Comparison of ENCODE assay signal across 8 cellular contexts in genomic region chr2:74198461-74199274, GRCh38. TPM values are rescaled to one million over a fixed set of nuclear protein-coding genes. Genes with fewer than 3 reads are reported as not detected.
DNase-seq lines count a peak whose midpoint lies in the region; ATAC-seq and TF ChIP-seq lines count a peak whose summit lies in the region.

MTHFD2 (plus strand) TSS chr2:74198615; CDS start chr2:74198642, 27 bp downstream.

- H3K18ac ChIP-seq in IMR-90 (ENCODE audit: low read depth, low read length): peak within 1 kb of the TSS; percentile 62; the same call in 1 of the 2 replicates

- WGBS in IMR-90 (ENCODE audit: extremely low coverage in 2 of 2, insufficient read length in 1 of 2), 2 experiments: 0% methylated on average over 36 of the region's 96 CpGs; no CpG with 5 or more reads in 1 of the 2 experiments

- H3K79me2 ChIP-seq in OCI-LY7 (ENCODE audit: insufficient read depth, low read depth, low read length): peaks cover 47% of the 10 kb centered on the region

- H3K4me1 ChIP-seq in IMR-90 (ENCODE audit: control insufficient read depth, insufficient read depth, low read length) (peaks cover 5% of the 10 kb centered on the region), OCI-LY7 (ENCODE audit: insufficient read depth, low read length, poor library complexity, severe bottlenecking) (peaks cover 49% of the 10 kb centered on the region)

- BruUV-seq in IMR-90 (replicated peaks; lab: Mats Ljungman, UMichigan) (no TSS peak), OCI-LY7 (replicated peaks; lab: Mats Ljungman, UMichigan) (no TSS peak)

- TF ChIP-seq RAD21 in IMR-90 (IDR thresholded peaks at IDR 0.05; ENCODE audit: low read length): peak; percentile 43

- H4K8ac ChIP-seq in IMR-90 (ENCODE audit: low read depth in 2 of 2, low read length in 2 of 2): peak within 1 kb of the TSS; percentile 52 to 87

- H3K27me3 ChIP-seq in IMR-90 (ENCODE audit: control insufficient read depth, insufficient read depth, low read length): no peaks in the 10 kb centered on the region

- intact Hi-C loops in IMR-90 (cut with micrococcal nuclease) (loop anchor here (1.0 kb wide), 1 partner anchor 20 kb away; the partner anchor contains the start of gene MOB1A), OCI-LY7 (cut with micrococcal nuclease; ENCODE audit: unreplicated experiment) (loop anchor here (1.0 kb wide), 3 partner anchors 17 to 51 kb away; partner anchors contain the start of genes BOLA3 and MOB1A)

- peak within 1 kb of the TSS; percentile 86 for H3K4me2 ChIP-seq in IMR-90 (ENCODE audit: low read depth, low read length)
- peak within 1 kb of the TSS; percentile 81 for H3K4me2 ChIP-seq in OCI-LY7 (ENCODE audit: low read length)

- H4K5ac ChIP-seq in IMR-90 (ENCODE audit: low read depth, low read length): peak within 1 kb of the TSS; percentile 32; the same call in 1 of the 2 replicates

- H4K20me1 ChIP-seq in IMR-90 (ENCODE audit: insufficient read depth, low read length): peaks cover 44% of the 10 kb centered on the region
- H4K20me1 ChIP-seq in OCI-LY7 (ENCODE audit: insufficient read depth, low read length): peaks cover 36% of the 10 kb centered on the region

- H2AK9ac ChIP-seq in IMR-90 (replicated peaks; ENCODE audit: low read depth, low read length, poor library complexity): peak within 1 kb of the TSS; percentile 98

- in situ Hi-C loops in IMR-90 (cut with MboI; ENCODE audit: low sequenced_read_pairs): no loop called here

- H2AK5ac ChIP-seq in IMR-90 (ENCODE audit: low read depth, low read length): peak within 1 kb of the TSS; percentile 97

- peak within 1 kb of the TSS; percentile 94 for H4K91ac ChIP-seq in IMR-90 (ENCODE audit: insufficient read depth, low read depth, low read length)

- peaks cover 3 to 35% of the 10 kb centered on the region in 2 experiments; a peak in 3 of 4 replicates for H3K79me1 ChIP-seq in IMR-90 (ENCODE audit: low read depth in 1 of 2, low read length in 2 of 2)

- peak within 1 kb of the TSS; percentile 97 for H2AFZ ChIP-seq in IMR-90 (replicated peaks; ENCODE audit: low read length, poor library complexity)
- H2AFZ ChIP-seq in OCI-LY7 (ENCODE audit: low read length): peak within 1 kb of the TSS; percentile 91

- peak; percentile 99 for TF ChIP-seq POLR2A in IMR-90 (IDR thresholded peaks at IDR 0.05; ENCODE audit: low read depth, low read length)

- H3K56ac ChIP-seq in IMR-90 (ENCODE audit: extremely low read depth, insufficient read depth, low read length): peak within 1 kb of the TSS; percentile 86

- 0 out of 2 replicates have a peak within 1 kb of the TSS, but pooled peaks have one; percentile 32 for H2BK20ac ChIP-seq in IMR-90 (ENCODE audit: low read depth, low read length)

- H3K4ac ChIP-seq in IMR-90 (ENCODE audit: low read depth, low read length): peak within 1 kb of the TSS; percentile 98

- H2BK15ac ChIP-seq in IMR-90 (ENCODE audit: low read depth, low read length): peak within 1 kb of the TSS; percentile 5; the same call in 1 of the 3 replicates

- dilution Hi-C loops in IMR-90 (cut with HindIII; ENCODE audit: low sequenced_read_pairs, unreplicated experiment): no loop called here

- H3K36me3 ChIP-seq in IMR-90 (ENCODE audit: control insufficient read depth, insufficient read depth, low read length): 0 out of 2 replicates have a peak, but pooled peaks cover 1% of the 10 kb centered on the region
- peaks cover 46% of the 10 kb centered on the region for H3K36me3 ChIP-seq in OCI-LY7 (ENCODE audit: insufficient read depth, low read length)

- POLR2A ChIA-PET in IMR-90 (lab: Charles Lee; ENCODE audit: unreplicated experiment): interaction anchor here (0.5 to 0.6 kb wide), 2 partner anchors 20 to 28 kb away, joined by 3 to 4 read pairs; partner anchors contain the start of gene MOB1A
- POLR2A ChIA-PET in OCI-LY7 (lab: Charles Lee): interaction anchor here (0.7 to 7.1 kb wide), 13 partner anchors 9 to 210 kb away, joined by 3 to 118 read pairs (median 6); partner anchors contain the start of gene MOB1A

- CTCF ChIA-PET in IMR-90 (lab: Yijun Ruan, JAX) (no interaction called here), OCI-LY7 (lab: Charles Lee; ENCODE audit: unreplicated experiment) (interaction anchor here (2.8 kb wide), 1 partner anchor 20 kb away, joined by 8 read pairs; the partner anchor contains the start of gene MOB1A)

- TF ChIP-seq CTCF in IMR-90 (conservative IDR thresholded peaks at IDR 0.05; ENCODE audit: low read depth, low read length) (peak; percentile 77), OCI-LY7 (conservative IDR thresholded peaks at IDR 0.05; ENCODE audit: low read length) (peak; percentile 81), epithelial cell of esophagus (IDR thresholded peaks at IDR 0.05; ENCODE audit: insufficient read depth, low read depth, low read length, missing control alignments) (peak; percentile 61)

- H3K4me3 ChIP-seq in IMR-90 (ENCODE audit: insufficient read depth, low read depth, low read length) (peak within 1 kb of the TSS; percentile 80), OCI-LY7 (ENCODE audit: low read depth, low read length, poor library complexity, severe bottlenecking) (peak within 1 kb of the TSS; percentile 84), epithelial cell of esophagus (ENCODE audit: low read length) (peak within 1 kb of the TSS; percentile 82)

- H3K23ac ChIP-seq in IMR-90 (ENCODE audit: low read depth, low read length): peak within 1 kb of the TSS; percentile 87; the same call in 1 of the 2 replicates

- H3K9me2 ChIP-seq in OCI-LY7 (ENCODE audit: insufficient read depth, low read length): no peaks in the 10 kb centered on the region

- ATAC-seq in GM21528 (IDR thresholded peaks at IDR 0.05; ENCODE audit: low FRiP score, unreplicated experiment) (peak; percentile 90), IMR-90 (ENCODE audit: low read depth) (peak; percentile 90)

- H3K9me1 ChIP-seq in IMR-90 (ENCODE audit: insufficient read depth, low read length): peaks cover 13% of the 10 kb centered on the region

- H3K14ac ChIP-seq in IMR-90 (replicated peaks; ENCODE audit: low read depth, low read length): peak within 1 kb of the TSS; percentile 96

- peak within 1 kb of the TSS; percentile 82 for H2BK5ac ChIP-seq in IMR-90 (ENCODE audit: low read depth, low read length, poor library complexity, severe bottlenecking)

- H3K9me3 ChIP-seq in IMR-90 (ENCODE audit: control insufficient read depth, insufficient read depth, low read length) (no peaks in the 10 kb centered on the region), OCI-LY7 (ENCODE audit: low read length) (no peaks in the 10 kb centered on the region)

- H2BK120ac ChIP-seq in IMR-90 (ENCODE audit: low read depth, low read length): peak within 1 kb of the TSS; percentile 71

- peak; percentile 77 for DNase-seq in DMS114 treated with DMSO at 0.1 percent for 48 hours (lab: John Stamatoyannopoulos, UW; ENCODE audit: unreplicated experiment)
- DNase-seq in IMR-90: peak; percentile 97
- peak; percentile 99 for DNase-seq in OCI-LY7 (ENCODE audit: low spot score)
- DNase-seq in activated T-cell treated with anti-CD3 and anti-CD28 coated beads for 1 hour (ENCODE audit: low read depth): peak; percentile 85
- DNase-seq in epithelial cell of esophagus (ENCODE audit: low read depth): peak; percentile 99
- DNase-seq in mucosa of gallbladder (ENCODE audit: low spot score): peak; percentile 93
- DNase-seq in stimulated activated CD8-positive, alpha-beta memory T cell treated with anti-CD3 and anti-CD28 coated beads, Interleukin-4, amount 100 ng/mL, for 4 hours (ENCODE audit: low read depth in 2 of 2, low spot score in 1 of 2): peak; percentile 80 to 86

- H3K27ac ChIP-seq in IMR-90 (ENCODE audit: insufficient read depth, low read length): peak within 1 kb of the TSS; percentile 91
- peak within 1 kb of the TSS; percentile 88 for H3K27ac ChIP-seq in OCI-LY7 (ENCODE audit: low read depth, low read length, poor library complexity, severe bottlenecking)

- peak within 1 kb of the TSS; percentile 95 for H3K9ac ChIP-seq in IMR-90 (ENCODE audit: low read depth, low read length)

TF ChIP-seq in IMR-90, 13 proteins besides CTCF, POLR2A, EP300 and RAD21:
- no peak for TF ChIP-seq MAFK (IDR thresholded peaks at IDR 0.05; ENCODE audit: low read depth, low read length)
- TF ChIP-seq CEBPB (IDR thresholded peaks at IDR 0.05; ENCODE audit: low read depth, low read length): peak; percentile 85
- no peak for TF ChIP-seq RFX5 (IDR thresholded peaks at IDR 0.05; ENCODE audit: low read depth, low read length)
- peak; percentile 59; the same call in 1 of the 2 replicates for TF ChIP-seq MAZ (IDR thresholded peaks at IDR 0.05; ENCODE audit: borderline replicate concordance, low read depth, low read length)
- TF ChIP-seq ELK1 (IDR thresholded peaks at IDR 0.05; ENCODE audit: borderline replicate concordance, low read depth, low read length): no peak
- peak; percentile 97 for TF ChIP-seq MXI1 (IDR thresholded peaks at IDR 0.05; ENCODE audit: borderline replicate concordance, low read depth, low read length)
- peak; percentile 83 for TF ChIP-seq USF2 (IDR thresholded peaks at IDR 0.05; ENCODE audit: low read depth, low read length)
- no peak; the same call in 1 of the 2 replicates for TF ChIP-seq FOS (IDR thresholded peaks at IDR 0.05; ENCODE audit: low read depth, low read length)
- peak; percentile 23 for TF ChIP-seq RCOR1 (IDR thresholded peaks at IDR 0.05; ENCODE audit: insufficient replicate concordance, low read length)
- TF ChIP-seq BHLHE40 (IDR thresholded peaks at IDR 0.05; ENCODE audit: low read depth, low read length): no peak
TF ChIP-seq in IMR-90: peak in this region for 5.

RNA-seq across cellular contexts. Expression of gene MTHFD2, which starts in this region (rescaled TPM):
- 122 and 136 TPM in 2 replicates for total RNA-seq in IMR-90 (2012; rRNA removed)
- polyA plus RNA-seq in IMR-90 (2012; rRNA removed): 53.5 and 66.8 TPM in 2 replicates
- 38.4 and 49.1 TPM in 2 replicates for polyA plus RNA-seq in IMR-90 (2012; cell fraction: cytosol; rRNA removed)
- polyA plus RNA-seq in IMR-90 (2012; cell fraction: nucleus; rRNA removed; ENCODE audit: low replicate concordance): 19.4 and 53.4 TPM in 2 replicates
- 220 and 250 TPM in 2 replicates for total RNA-seq in OCI-LY7 (2014; rRNA removed; shearing (Covaris generic))
- total RNA-seq in OCI-LY7 (2022): 365 and 375 TPM in 2 replicates
- 26.2 TPM for total RNA-seq in mucosa of gallbladder

Comparison
In these comparisons a context has a peak if more than half of its experiments do, and no peak if none do; other contexts are left out.
1. Peak in every context shown above with its lines: DNase-seq, ATAC-seq, H3K4me3 ChIP-seq and H3K27ac ChIP-seq.